Comparison of ENCODE assay signal across 15 cellular contexts in the genomic region with DNA sequence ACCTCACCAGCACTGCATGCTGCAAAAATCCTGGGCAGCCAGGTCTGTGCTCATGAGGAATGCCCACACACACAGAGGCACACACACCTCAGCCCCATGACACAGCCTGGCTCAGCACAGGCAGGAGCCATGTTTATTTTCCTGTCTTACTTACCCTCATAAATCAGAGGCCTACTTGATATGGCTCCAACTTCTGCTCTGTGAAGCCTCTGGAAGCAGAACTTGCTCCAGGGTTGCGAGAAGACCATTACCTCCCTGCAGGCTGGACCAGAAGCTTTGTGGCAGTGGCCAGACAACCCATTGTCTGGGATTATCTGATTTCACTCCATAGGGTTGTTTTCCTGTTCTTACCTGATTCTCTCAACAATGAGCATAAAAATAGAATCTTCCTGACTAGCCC. TPM values are rescaled to one million over a fixed set of nuclear protein-coding genes. Genes with fewer than 3 reads are reported as not detected.
DNase-seq lines count a peak whose midpoint lies in the region; ATAC-seq and TF ChIP-seq lines count a peak whose summit lies in the region.
"Had no signal": no experiment of that assay in that cellular context is flagged by ENCODE, and none has a peak within 500 bp of the region (broad histone marks: within the 10 kb centered on the region; RNA-seq: fewer than 3 reads in every experiment).

No MANE protein-coding gene starts in this region.

- TF ChIP-seq CTCF in left ventricle myocardium inferior (IDR thresholded peaks at IDR 0.05; ENCODE audit: borderline replicate concordance), result no peak
- TF ChIP-seq CTCF in PC-3 (conservative IDR thresholded peaks at IDR 0.05; ENCODE audit: low read depth, low read length), result no peak
- TF ChIP-seq CTCF in prostate gland (IDR thresholded peaks at IDR 0.05), result no peak

- H3K79me2 ChIP-seq in PC-3 (ENCODE audit: low read length), result no peaks in the 10 kb centered on the region

- CTCF ChIA-PET in PC-3 (lab: Charles Lee), result no interaction called here

- H3K4me2 ChIP-seq in PC-3 (ENCODE audit: low read length), result no peak overlapping the region
- H3K4me2 ChIP-seq: PC-9 had no signal

- H3K4me3 ChIP-seq in left ventricle myocardium inferior, result no peak overlapping the region
- no peak overlapping the region for H3K4me3 ChIP-seq in PC-3 (ENCODE audit: low read length)
- no peak overlapping the region for H3K4me3 ChIP-seq in prostate gland
- H3K4me3 ChIP-seq in aorta (ENCODE audit: low read length in 2 of 2), result no peak overlapping the region
- H3K4me3 ChIP-seq: PC-9, SK-N-MC had no signal

- H3K4me1 ChIP-seq in left ventricle myocardium inferior (peaks cover 41% of the 10 kb centered on the region), PC-3 (ENCODE audit: insufficient read depth, low read length) (peaks cover 6% of the 10 kb centered on the region; the same call in 1 of the 2 replicates), prostate gland (replicated peaks) (no peaks in the 10 kb centered on the region), aorta (ENCODE audit: control insufficient read depth in 1 of 2, insufficient read depth in 2 of 2, low read length in 2 of 2) (no peaks in the 10 kb centered on the region)

- no peaks in the 10 kb centered on the region for H3K4me1 Mint-ChIP-seq in naive thymus-derived CD8-positive, alpha-beta T cell
- H3K4me1 Mint-ChIP-seq: CD4-positive, CD25-positive, alpha-beta regulatory T cell had no signal

- H3F3A ChIP-seq in PC-3 (ENCODE audit: low read length, unreplicated experiment), result no peaks in the 10 kb centered on the region

- H3K9me3 ChIP-seq in left ventricle myocardium inferior (replicated peaks) (no peaks in the 10 kb centered on the region), PC-3 (ENCODE audit: low read length) (no peaks in the 10 kb centered on the region), prostate gland (no peaks in the 10 kb centered on the region), aorta (ENCODE audit: control insufficient read depth, low read length) (peaks cover under 1% of the 10 kb centered on the region)

- ATAC-seq in left cardiac atrium (no peak), PC-3 (peak; percentile 54), left colon (peak; percentile 59), aorta (ENCODE audit: low FRiP score) (no peak)
- no peak for ATAC-seq in naive thymus-derived CD8-positive, alpha-beta T cell

- intact Hi-C loops in left ventricle myocardium inferior (cut with micrococcal nuclease) (no loop called here), left cardiac atrium (cut with DNase I) (no loop called here), PC-3 (cut with micrococcal nuclease) (no loop called here), left colon (cut with DNase I, micrococcal nuclease) (no loop called here), prostate gland (cut with DNase I) (no loop called here), aorta (cut with DNase I) (no loop called here)

- H3K9me3 Mint-ChIP-seq in naive thymus-derived CD8-positive, alpha-beta T cell, result no peaks in the 10 kb centered on the region

- H3K27me3 Mint-ChIP-seq in naive thymus-derived CD8-positive, alpha-beta T cell, result peaks cover 3 to 20% (median 12%) of the 10 kb centered on the region in 5 donors

- no peak overlapping the region for H3K27ac Mint-ChIP-seq in naive thymus-derived CD8-positive, alpha-beta T cell
- H3K27ac Mint-ChIP-seq: CD4-positive, CD25-positive, alpha-beta regulatory T cell had no signal

- in situ Hi-C loops in ACHN (cut with HindIII; ENCODE audit: low pct_ligation_motif_present, low pct_unique_long_range_greater_than_20kb, low sequenced_read_pairs), result no loop called here

- POLR2A ChIA-PET in PC-3 (lab: Charles Lee; ENCODE audit: unreplicated experiment), result interaction anchor here (0.7 kb wide), 1 partner anchor 53 kb away, joined by 5 read pairs; no protein-coding TSS in a partner anchor
- POLR2A ChIA-PET in naive thymus-derived CD8-positive, alpha-beta T cell (lab: Charles Lee), result no interaction called here

- no peaks in the 10 kb centered on the region for H4K20me1 ChIP-seq in PC-3 (ENCODE audit: low read length)

- BruUV-seq in PC-3 (replicated peaks; lab: Mats Ljungman, UMichigan), result no TSS peak

- peak overlapping the region; percentile 72 for H3K27ac ChIP-seq in left ventricle myocardium inferior (replicated peaks)
- H3K27ac ChIP-seq in PC-3 (ENCODE audit: low read length), result no peak overlapping the region
- H3K27ac ChIP-seq in prostate gland, result no peak overlapping the region
- no peak overlapping the region for H3K27ac ChIP-seq in aorta (ENCODE audit: low read depth in 1 of 2, low read length in 2 of 2)
- H3K27ac ChIP-seq: PC-9, SK-N-MC had no signal

- H3K27me3 ChIP-seq in left ventricle myocardium inferior (ENCODE audit: low read depth) (no peaks in the 10 kb centered on the region), PC-3 (ENCODE audit: low read length) (no peaks in the 10 kb centered on the region), prostate gland (replicated peaks; ENCODE audit: insufficient read depth) (no peaks in the 10 kb centered on the region), aorta (ENCODE audit: control insufficient read depth in 1 of 2, insufficient read depth in 2 of 2, low read length in 1 of 2) (no peaks in the 10 kb centered on the region)

- H3K9me2 ChIP-seq in PC-3 (replicated peaks; ENCODE audit: low read length), result no peaks in the 10 kb centered on the region

- H3K36me3 Mint-ChIP-seq in naive thymus-derived CD8-positive, alpha-beta T cell, result no peaks in the 10 kb centered on the region
- H3K36me3 Mint-ChIP-seq: CD4-positive, CD25-positive, alpha-beta regulatory T cell had no signal

- H3K4me3 Mint-ChIP-seq in naive thymus-derived CD8-positive, alpha-beta T cell, result no peak overlapping the region
- H3K4me3 Mint-ChIP-seq: CD4-positive, CD25-positive, alpha-beta regulatory T cell had no signal

- 29% methylated on average over 1 of the region's 1 CpG for WGBS in prostate gland
- whole genome bisulfite sequencing in aorta, 2 donors, result 74 to 88% methylated on average over 1 of the region's 1 CpG

- H3K9ac ChIP-seq in PC-3 (ENCODE audit: low read length), result no peak overlapping the region

- TF ChIP-seq POLR2A in prostate gland (IDR thresholded peaks at IDR 0.05), result no peak

- H2AFZ ChIP-seq in PC-3 (ENCODE audit: low read length), result no peak overlapping the region
- H2AFZ ChIP-seq: PC-9 had no signal

- H3K36me3 ChIP-seq in left ventricle myocardium inferior (no peaks in the 10 kb centered on the region), PC-3 (ENCODE audit: low read depth, low read length) (no peaks in the 10 kb centered on the region), prostate gland (no peaks in the 10 kb centered on the region), aorta (ENCODE audit: control insufficient read depth in 1 of 2, insufficient read depth in 2 of 2, low read length in 1 of 2) (peaks cover 0 to 1% of the 10 kb centered on the region in 2 donors)

- no peak for DNase-seq in left ventricle myocardium inferior
- DNase-seq in left cardiac atrium, result no peak
- DNase-seq in PC-3, result no peak
- no peak for DNase-seq in left colon
- peak; percentile 50 for DNase-seq in prostate gland (ENCODE audit: low spot score)
- no peak for DNase-seq in naive thymus-derived CD8-positive, alpha-beta T cell
- no peak for DNase-seq in aorta
- no peak for DNase-seq in ACHN
- DNase-seq: AML-193; CD4-positive, CD25-positive, alpha-beta regulatory T cell; NCI-H1105 treated with DMSO at 0.1 percent for 48 hours; NCI-H1930; NCI-H524 treated with DMSO at 0.1 percent for 48 hours; PC-9 had no signal

RNA-seq across cellular contexts. Expression of gene CMTM8, which starts 43.8 kb away (rescaled TPM):
- total RNA-seq in left ventricle myocardium inferior, result 5.7 TPM
- 1 to 10 TPM; 5.7 to 6.3 TPM for total RNA-seq in left cardiac atrium
- total RNA-seq in PC-3 (2014; rRNA removed), result 1.4 and 5.2 TPM in 2 replicates
- 10 to 100 TPM in 1 of 2 donors, 1 to 10 TPM in 1; 8.4 to 11.4 TPM for total RNA-seq in left colon
- 10 to 100 TPM; 28.8 to 30.3 TPM for total RNA-seq in prostate gland
- total RNA-seq in naive thymus-derived CD8-positive, alpha-beta T cell, result 1 to 10 TPM; 2.0 to 2.2 TPM
- 1 to 10 TPM; 2.8 to 8.6 (median 3.8) TPM for polyA plus RNA-seq in naive thymus-derived CD8-positive, alpha-beta T cell
- total RNA-seq in aorta, result 1 to 10 TPM; 2.9 to 6.8 TPM
- polyA plus RNA-seq in aorta, result 1 to 10 TPM in 1 of 2 donors, under 1 TPM in 1; 0.63 to 1.8 TPM

Comparison
In these comparisons a context has a peak if more than half of its experiments do, and no peak if none do; other contexts are left out.
1. ATAC-seq: peak in PC-3 (single experiment) and left colon (single experiment); none in left cardiac atrium (0 of 2), naive thymus-derived CD8-positive, alpha-beta T cell (0 of 2) and aorta (single experiment).